ENCODE assay signal across 1 cellular context in genomic region chr3:33064929-33065328, GRCh38.
TF ChIP-seq lines count a peak whose summit lies in the region.

No MANE protein-coding gene starts in this region.

TF ChIP-seq in SK-N-SH, 30 proteins besides CTCF, POLR2A, EP300 and RAD21:
- TF ChIP-seq TCF12 (IDR thresholded peaks at IDR 0.05) (no peak), RXRA (IDR thresholded peaks at IDR 0.05; ENCODE audit: borderline replicate concordance, low read depth) (no peak), RCOR1 (IDR thresholded peaks at IDR 0.05; ENCODE audit: low read length) (no peak), GATA2 (CRISPR knock-in tag; IDR thresholded peaks at IDR 0.05) (no peak), USF2 (IDR thresholded peaks at IDR 0.05; ENCODE audit: borderline replicate concordance, low read depth, low read length) (no peak), NRF1 (IDR thresholded peaks at IDR 0.05; ENCODE audit: low read depth, low read length) (no peak), EZH2phosphoT487 (IDR thresholded peaks at IDR 0.05; ENCODE audit: borderline replicate concordance, low read depth) (no peak), FOSL2 (IDR thresholded peaks at IDR 0.05; ENCODE audit: borderline replicate concordance, low read depth) (no peak), RFX5 (IDR thresholded peaks at IDR 0.05; ENCODE audit: low read length) (no peak), CHD2 (IDR thresholded peaks at IDR 0.05; ENCODE audit: low read length, partially characterized antibody) (no peak), SIN3A (IDR thresholded peaks at IDR 0.05; ENCODE audit: borderline replicate concordance, low read depth, low read length) (no peak), POLR2AphosphoS5 (IDR thresholded peaks at IDR 0.05; ENCODE audit: low read depth, low read length) (no peak), SMC3 (IDR thresholded peaks at IDR 0.05; ENCODE audit: low read depth, low read length) (no peak), ZBTB33 (IDR thresholded peaks at IDR 0.05; ENCODE audit: borderline replicate concordance, low read depth) (no peak), MAX (IDR thresholded peaks at IDR 0.05; ENCODE audit: low read depth) (no peak), USF1 (IDR thresholded peaks at IDR 0.05; ENCODE audit: borderline replicate concordance, low read depth) (no peak), YY1 (IDR thresholded peaks at IDR 0.05; ENCODE audit: low read depth) (no peak), GABPA (IDR thresholded peaks at IDR 0.05; ENCODE audit: low read depth) (no peak), TAF1 (IDR thresholded peaks at IDR 0.05; ENCODE audit: borderline replicate concordance, low read depth, low read length) (no peak)
